In genomic region chr22:28656156-28656555, GRCh38 we compare ENCODE assay signal across 2 cellular contexts.
TF ChIP-seq lines count a peak whose summit lies in the region.

No MANE protein-coding gene starts in this region.

TF ChIP-seq in K562, 482 proteins besides CTCF, POLR2A, EP300 and RAD21:
- TF ChIP-seq, protein P1, sequence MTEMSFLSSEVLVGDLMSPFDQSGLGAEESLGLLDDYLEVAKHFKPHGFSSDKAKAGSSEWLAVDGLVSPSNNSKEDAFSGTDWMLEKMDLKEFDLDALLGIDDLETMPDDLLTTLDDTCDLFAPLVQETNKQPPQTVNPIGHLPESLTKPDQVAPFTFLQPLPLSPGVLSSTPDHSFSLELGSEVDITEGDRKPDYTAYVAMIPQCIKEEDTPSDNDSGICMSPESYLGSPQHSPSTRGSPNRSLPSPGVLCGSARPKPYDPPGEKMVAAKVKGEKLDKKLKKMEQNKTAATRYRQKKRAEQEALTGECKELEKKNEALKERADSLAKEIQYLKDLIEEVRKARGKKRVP (CRISPR knock-in tag; IDR thresholded peaks at IDR 0.05), result no peak
- TF ChIP-seq ARID1B (IDR thresholded peaks at IDR 0.05), result 0 out of 2 replicates have a peak, but pooled peaks have one; percentile 11

TF ChIP-seq in HEK293T, 16 proteins besides CTCF, POLR2A, EP300 and RAD21:
- TF ChIP-seq ZNF384 (IDR thresholded peaks at IDR 0.05), result no peak
